In the genomic region with DNA sequence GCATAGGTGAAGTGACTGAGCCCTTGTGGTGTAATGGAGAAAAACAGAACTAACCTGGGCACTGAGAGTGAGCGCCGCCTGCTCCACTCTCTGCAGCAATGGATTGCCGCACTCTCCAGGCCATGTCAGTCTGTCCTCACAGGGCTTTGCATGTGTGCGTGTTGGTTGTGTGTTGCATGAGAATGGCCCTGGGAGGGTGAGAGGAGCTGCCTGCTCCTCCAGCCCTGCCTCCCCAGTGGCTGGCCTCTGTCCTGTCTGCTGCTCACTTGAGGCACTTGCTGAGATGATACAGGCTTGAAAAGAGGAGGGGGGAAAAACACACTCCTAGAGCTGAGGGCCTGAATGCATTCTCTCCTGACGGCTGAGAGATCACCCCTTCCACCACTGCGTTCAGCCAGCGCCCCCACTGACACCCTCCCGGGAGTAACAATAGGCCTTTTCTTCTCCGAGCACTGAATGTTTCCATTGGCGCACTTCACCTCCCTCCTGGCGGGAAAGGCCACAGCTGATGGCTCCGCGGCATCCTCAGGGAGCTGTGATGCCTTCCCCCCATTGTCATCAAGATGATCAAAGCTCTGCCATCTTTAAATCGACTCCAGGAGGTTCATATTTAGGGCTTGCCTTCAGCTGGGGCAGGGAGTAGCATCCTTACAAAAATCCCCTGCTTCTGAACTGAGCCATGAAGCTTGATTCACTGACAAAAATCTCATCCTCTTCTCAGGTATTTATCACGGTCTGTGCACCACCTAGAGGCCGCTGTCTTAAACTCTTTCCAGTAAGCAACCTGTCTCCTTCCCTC, we compare ENCODE assay signal across 9 cellular contexts. TPM values are rescaled to one million over a fixed set of nuclear protein-coding genes. Genes with fewer than 3 reads are reported as not detected.
DNase-seq lines count a peak whose midpoint lies in the region; ATAC-seq and TF ChIP-seq lines count a peak whose summit lies in the region.
"Had no signal": no experiment of that assay in that cellular context is flagged by ENCODE, and none has a peak within 500 bp of the region (broad histone marks: within the 10 kb centered on the region; RNA-seq: fewer than 3 reads in every experiment).

No MANE protein-coding gene starts in this region.

- TF ChIP-seq POLR2A in stomach (IDR thresholded peaks at IDR 0.05) = no peak

- H3K27ac ChIP-seq in colonic mucosa (no peak overlapping the region), left lung (peak overlapping the region in 1 of 2 donors; percentile 48), stomach (peak overlapping the region in 1 of 5 donors; percentile 14)
- H3K27ac ChIP-seq: SJSA1 had no signal

- no peak for TF ChIP-seq EP300 in stomach (IDR thresholded peaks at IDR 0.05)

- H3K27me3 ChIP-seq in colonic mucosa = no peaks in the 10 kb centered on the region
- no peaks in the 10 kb centered on the region for H3K27me3 ChIP-seq in left lung
- H3K27me3 ChIP-seq in stomach = peaks cover 0 to 39% (median 0%) of the 10 kb centered on the region in 3 donors

- H3K9me3 ChIP-seq in colonic mucosa (no peaks in the 10 kb centered on the region), left lung (no peaks in the 10 kb centered on the region), stomach (no peaks in the 10 kb centered on the region)
- H3K9me3 ChIP-seq: SJSA1 had no signal

- no peak overlapping the region for H3K9ac ChIP-seq in colonic mucosa (ENCODE audit: low read depth in 2 of 2, low read length in 2 of 2)

- TF ChIP-seq CTCF in colonic mucosa (IDR thresholded peaks at IDR 0.05) (peak; percentile 47), left lung (IDR thresholded peaks at IDR 0.05) (peak; percentile 22 to 40), stomach (IDR thresholded peaks at IDR 0.05) (peak in 4 of 7 experiments; percentile 10 to 54 (median 24))

- in situ Hi-C loops in SK-MEL-5 (cut with HindIII; ENCODE audit: low pct_unique_long_range_greater_than_20kb, low sequenced_read_pairs) = no loop called here

- intact Hi-C loops in colonic mucosa (cut with DNase I) = loop anchor here (10.0 kb wide), 1 partner anchor 290 kb away; the partner anchor contains the start of genes CCDC148 and PKP4
- intact Hi-C loops in left lung (cut with DNase I) = loop anchor here in 1 of 2 donors (10.0 kb wide), 1 partner anchor 560 kb away; no protein-coding TSS in a partner anchor
- intact Hi-C loops in stomach (cut with DNase I; ENCODE audit: low total_unique reads) = loop anchor here (5.0 kb wide), 1 partner anchor 713 kb away; no protein-coding TSS in a partner anchor

- peak; percentile 73 for DNase-seq in COR-L47 (lab: John Stamatoyannopoulos, UW)
- DNase-seq in LHCN-M2 (ENCODE audit: low read depth) = peak; percentile 52
- peak; percentile 76 for DNase-seq in SK-MEL-5 (ENCODE audit: low read depth, low spot score)
- peak; percentile 46 for DNase-seq in colonic mucosa
- DNase-seq in left lung = no peak
- no peak for DNase-seq in stomach

- H3K36me3 ChIP-seq in colonic mucosa (no peaks in the 10 kb centered on the region), left lung (no peaks in the 10 kb centered on the region), stomach (no peaks in the 10 kb centered on the region)
- H3K36me3 ChIP-seq: SJSA1 had no signal

- peak; percentile 61 for ATAC-seq in GM19467 (IDR thresholded peaks at IDR 0.05; ENCODE audit: unreplicated experiment)
- ATAC-seq in left lung = peak; percentile 84
- ATAC-seq in GM21528 (IDR thresholded peaks at IDR 0.05; ENCODE audit: low FRiP score, unreplicated experiment) = no peak

- 42 to 52% (median 48%) methylated on average over 15 to 16 of the region's 16 CpGs for WGBS in stomach, 5 donors

- H3K4me1 ChIP-seq in colonic mucosa (no peaks in the 10 kb centered on the region), left lung (peaks cover 0 to 8% of the 10 kb centered on the region in 2 donors), stomach (no peaks in the 10 kb centered on the region)

- H3K4me3 ChIP-seq in colonic mucosa = no peak overlapping the region
- no peak overlapping the region for H3K4me3 ChIP-seq in left lung
- no peak overlapping the region for H3K4me3 ChIP-seq in stomach
- H3K4me3 ChIP-seq: SJSA1 had no signal

RNA-seq across cellular contexts. Expression of gene DAPL1, which starts 49.9 kb away (rescaled TPM):
- 0.34 TPM in 1 of 2 replicates, not detected in the other for total RNA-seq in LHCN-M2 (2014; rRNA removed)
- polyA plus RNA-seq in LHCN-M2 (2012) = not detected
- total RNA-seq in SK-MEL-5 (2014; rRNA removed; shearing (Covaris generic)) = 0.69 and 1.9 TPM in 2 replicates
- polyA plus RNA-seq in SK-MEL-5 (2015; cell fraction: cytosol; rRNA removed) = 2.5 TPM in 1 of 2 replicates, not detected in the other
- polyA plus RNA-seq in SK-MEL-5 (2015; cell fraction: nucleus; rRNA removed) = not detected in 2 replicates
- total RNA-seq in colonic mucosa = under 1 TPM in 1 of 2 donors, not detected in 1; 0.48 TPM
- not detected for total RNA-seq in left lung
- total RNA-seq in stomach = not detected
- 100 to 1,000 TPM in 1 of 3 donors, 1 to 10 TPM in 1, not detected in 1; 1.4 to 138 TPM for polyA plus RNA-seq in stomach
- total RNA-seq: SJSA1 had no signal

Comparison
In these comparisons a context has a peak if more than half of its experiments do, and no peak if none do; other contexts are left out.
1. DNase-seq: peak in COR-L47 (single experiment), LHCN-M2 (single experiment), SK-MEL-5 (single experiment) and colonic mucosa (single experiment); none in left lung (0 of 2) and stomach (single experiment).
2. Peak in every context shown above with its lines, with median percentiles within 50 percentile points of each other: CTCF ChIP-seq.